ENCODE assay signal across 6 cellular contexts in the genomic region with DNA sequence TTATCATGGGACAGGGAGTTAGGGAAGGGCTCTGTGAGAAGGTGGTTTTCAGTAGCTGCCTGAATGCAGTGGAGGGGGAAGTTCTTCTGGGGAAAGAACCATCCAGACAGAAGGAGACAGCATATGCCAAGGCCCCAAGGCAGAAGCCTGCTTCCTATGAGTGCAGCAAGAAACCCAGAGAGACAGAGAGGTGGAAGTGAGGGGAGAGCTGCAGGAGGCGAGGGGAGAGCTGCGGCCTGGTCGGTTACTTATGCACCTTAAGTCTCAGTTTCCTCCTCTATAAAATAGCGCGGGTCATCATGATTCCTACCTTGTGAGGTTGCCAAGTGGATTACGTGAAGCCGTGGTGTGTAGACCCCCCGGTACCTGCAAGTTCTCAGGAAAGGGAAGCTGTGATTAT. TPM values are rescaled to one million over a fixed set of nuclear protein-coding genes. Genes with fewer than 3 reads are reported as not detected.
DNase-seq lines count a peak whose midpoint lies in the region; ATAC-seq, FAIRE-seq and TF ChIP-seq lines count a peak whose summit lies in the region.
"Not testable (repeated sequence)": the region's sequence is repeated elsewhere in the genome, so short reads cannot be mapped to it uniquely, and the experiment has no call there.

No MANE protein-coding gene starts in this region.

- not testable (repeated sequence) for H3K27me3 Mint-ChIP-seq in natural killer cell treated with Interleukin-12 subunit alpha and Interleukin-12 subunit beta and Interleukin-15 and Interleukin-18, amount 100 ng/mL, for 72 hours

- H3K79me2 ChIP-seq in HCT116 (ENCODE audit: insufficient read depth, low read length); GM12878 (ENCODE audit: control insufficient read depth, insufficient read depth, low read length): not testable (repeated sequence)

- H3K4me2 ChIP-seq in HCT116 (ENCODE audit: low read length); GM12878 (ENCODE audit: control insufficient read depth, insufficient read depth): not testable (repeated sequence)

- in situ Hi-C loops in Panc1 (cut with HindIII; ENCODE audit: low pct_unique_long_range_greater_than_20kb, low sequenced_read_pairs); GM12878 (cut with MboI): not testable (repeated sequence)

- H3K27ac ChIP-seq in HCT116 (ENCODE audit: low read depth, low read length); Panc1 (ENCODE audit: low read length); GM12878 (ENCODE audit: control insufficient read depth, insufficient read depth); aorta (ENCODE audit: low read depth in 1 of 2, low read length in 2 of 2): not testable (repeated sequence)

- not testable (repeated sequence) for TF ChIP-seq RAD21 in HCT116 (IDR thresholded peaks at IDR 0.05; ENCODE audit: low read depth); GM12878 (IDR thresholded peaks at IDR 0.05; ENCODE audit: insufficient read depth, low read depth, low read length)

- H3K36me3 Mint-ChIP-seq in natural killer cell treated with Interleukin-12 subunit alpha and Interleukin-12 subunit beta and Interleukin-15 and Interleukin-18, amount 100 ng/mL, for 72 hours = not testable (repeated sequence)

- H3K4me3 ChIP-seq in HCT116 (replicated peaks in 1 of 2; ENCODE audit: low read depth in 1 of 2, low read length in 2 of 2); Panc1 (ENCODE audit: low read depth in 2 of 2, low read length in 2 of 2); GM12878; bronchial epithelial cell (ENCODE audit: low read depth, low read length); aorta (ENCODE audit: low read length in 2 of 2): not testable (repeated sequence)

- RAD21 ChIA-PET in HCT116 (lab: Charles Lee; ENCODE audit: low non-redundant PET in 1 of 2, low total read pairs in 2 of 2, uncharacterized antibody in 2 of 2, unreplicated experiment in 2 of 2); GM12878 (lab: Charles Lee; ENCODE audit: unreplicated experiment): not testable (repeated sequence)

- intact Hi-C loops in HCT116 (cut with micrococcal nuclease); Panc1 (cut with micrococcal nuclease; ENCODE audit: unreplicated experiment); GM12878 (cut with micrococcal nuclease; ENCODE audit: unreplicated experiment); aorta (cut with DNase I): not testable (repeated sequence)

- H3K9me3 ChIP-seq in HCT116 (ENCODE audit: control insufficient read depth in 1 of 2, insufficient read depth in 1 of 2, low read depth in 1 of 2, low read length in 2 of 2); Panc1 (ENCODE audit: control insufficient read depth, insufficient read depth, low read depth, low read length); GM12878 (replicated peaks; ENCODE audit: control insufficient read depth, insufficient read depth, low read length); aorta (ENCODE audit: control insufficient read depth, low read length): not testable (repeated sequence)

- TF ChIP-seq EP300 in GM12878 (IDR thresholded peaks at IDR 0.05; ENCODE audit: borderline replicate concordance in 1 of 2, control insufficient read depth in 1 of 2, low read depth in 2 of 2, low read length in 2 of 2) = not testable (repeated sequence)

- TF ChIP-seq POLR2A in HCT116 (IDR thresholded peaks at IDR 0.05; ENCODE audit: borderline replicate concordance, extremely low read depth, insufficient read depth, insufficient read length); GM12878 (IDR thresholded peaks at IDR 0.05; ENCODE audit: low read depth, low read length): not testable (repeated sequence)

- not testable (repeated sequence) for H3K36me3 ChIP-seq in HCT116 (ENCODE audit: control insufficient read depth in 1 of 2, insufficient read depth in 2 of 2, low read length in 2 of 2); Panc1 (ENCODE audit: control insufficient read depth, insufficient read depth, low read length); GM12878 (ENCODE audit: control insufficient read depth in 2 of 2, insufficient read depth in 2 of 2, low read length in 1 of 2); bronchial epithelial cell (ENCODE audit: control insufficient read depth, insufficient read depth, low read length); aorta (ENCODE audit: control insufficient read depth in 1 of 2, insufficient read depth in 2 of 2, low read length in 1 of 2)

- H3K9me3 Mint-ChIP-seq in natural killer cell treated with Interleukin-12 subunit alpha and Interleukin-12 subunit beta and Interleukin-15 and Interleukin-18, amount 100 ng/mL, for 72 hours = not testable (repeated sequence)

- not testable (repeated sequence) for H3K9ac ChIP-seq in HCT116 (ENCODE audit: low read length); GM12878 (ENCODE audit: control insufficient read depth, insufficient read depth, low read length)

- not testable (repeated sequence) for DNase-seq in HCT116 (ENCODE audit: low read depth, low spot score); Panc1 (ENCODE audit: low read depth, low spot score); GM12878 (ENCODE audit: low read depth, low spot score); bronchial epithelial cell (ENCODE audit: low read depth); natural killer cell treated with Interleukin-12 subunit alpha and Interleukin-12 subunit beta and Interleukin-15 and Interleukin-18, amount 100 ng/mL, for 72 hours (ENCODE audit: low spot score)
- peak in 1 of 2 donors; percentile 21 for DNase-seq in aorta

- H4K20me1 ChIP-seq in HCT116 (ENCODE audit: insufficient read depth); GM12878 (ENCODE audit: control insufficient read depth, insufficient read depth): not testable (repeated sequence)

- H3K27ac Mint-ChIP-seq in natural killer cell treated with Interleukin-12 subunit alpha and Interleukin-12 subunit beta and Interleukin-15 and Interleukin-18, amount 100 ng/mL, for 72 hours = not testable (repeated sequence)

- CTCF ChIA-PET in HCT116 (lab: Charles Lee); Panc1 (lab: Charles Lee); GM12878 (lab: Yijun Ruan, JAX): not testable (repeated sequence)

- not testable (repeated sequence) for TF ChIP-seq CTCF in HCT116 (IDR thresholded peaks at IDR 0.05 in 2 of 3, conservative IDR thresholded peaks at IDR 0.05 in 1 of 3; ENCODE audit: borderline replicate concordance in 1 of 3, insufficient read depth in 1 of 3, low read depth in 2 of 3, low read length in 2 of 3); Panc1 (IDR thresholded peaks at IDR 0.05); GM12878 (IDR thresholded peaks at IDR 0.05 in 2 of 3, conservative IDR thresholded peaks at IDR 0.05 in 1 of 3; ENCODE audit: control insufficient read depth in 2 of 3, extremely low read depth in 1 of 3, insufficient read depth in 1 of 3, low read depth in 3 of 3, low read length in 3 of 3); bronchial epithelial cell (IDR thresholded peaks at IDR 0.05; ENCODE audit: insufficient read depth, low read length, severe bottlenecking)

- ATAC-seq in HCT116 (peak; percentile 43), Panc1 (0 out of 2 replicates have a peak, but pooled peaks have one; percentile 44), aorta (ENCODE audit: low FRiP score) (peak; percentile 53)
- not testable (repeated sequence) for ATAC-seq in GM12878
- peak; percentile 24 to 56 for ATAC-seq in natural killer cell treated with Interleukin-12 subunit alpha and Interleukin-12 subunit beta and Interleukin-15 and Interleukin-18, amount 100 ng/mL, for 72 hours

- H3K4me1 Mint-ChIP-seq in natural killer cell treated with Interleukin-12 subunit alpha and Interleukin-12 subunit beta and Interleukin-15 and Interleukin-18, amount 100 ng/mL, for 72 hours (ENCODE audit: low read depth in 2 of 2) = not testable (repeated sequence)

- POLR2A ChIA-PET in HCT116 (lab: Charles Lee); Panc1 (lab: Charles Lee); GM12878 (lab: Charles Lee): not testable (repeated sequence)

- SMC1A ChIA-PET in GM12878 (lab: Charles Lee; ENCODE audit: uncharacterized antibody, unreplicated experiment) = not testable (repeated sequence)

- FAIRE-seq in GM12878 (lab: Jason Lieb, UNC) = peak; percentile 56
- FAIRE-seq in bronchial epithelial cell (lab: Jason Lieb, UNC) = peak; percentile 70

- BruUV-seq in HCT116 (replicated peaks; lab: Mats Ljungman, UMichigan); Panc1 (replicated peaks; lab: Mats Ljungman, UMichigan); GM12878 (replicated peaks; lab: Mats Ljungman, UMichigan): not testable (repeated sequence)

- not testable (repeated sequence) for H3K27me3 ChIP-seq in HCT116 (ENCODE audit: insufficient read depth, low read length); Panc1 (ENCODE audit: control insufficient read depth, insufficient read depth, low read length); GM12878 (replicated peaks in 1 of 2; ENCODE audit: control insufficient read depth in 2 of 2, insufficient read depth in 2 of 2, low read length in 1 of 2); bronchial epithelial cell (ENCODE audit: control insufficient read depth, insufficient read depth, low read length); aorta (ENCODE audit: control insufficient read depth in 1 of 2, insufficient read depth in 2 of 2, low read length in 1 of 2)

- not testable (repeated sequence) for H3K9me2 ChIP-seq in HCT116 (ENCODE audit: insufficient read depth)

- not testable (repeated sequence) for H2AFZ ChIP-seq in HCT116 (ENCODE audit: low read depth, low read length, poor library complexity, severe bottlenecking); GM12878 (ENCODE audit: control insufficient read depth, low read depth, low read length)

- not testable (repeated sequence) for H3K4me1 ChIP-seq in HCT116 (ENCODE audit: control insufficient read depth in 1 of 2, insufficient read depth in 2 of 2, low read length in 2 of 2); Panc1 (ENCODE audit: control insufficient read depth, insufficient read depth, low read length); GM12878 (ENCODE audit: control insufficient read depth, insufficient read depth, low read length); aorta (ENCODE audit: control insufficient read depth in 1 of 2, insufficient read depth in 2 of 2, low read length in 2 of 2)

- not testable (repeated sequence) for H3K4me3 Mint-ChIP-seq in natural killer cell treated with Interleukin-12 subunit alpha and Interleukin-12 subunit beta and Interleukin-15 and Interleukin-18, amount 100 ng/mL, for 72 hours

- 60% methylated on average over 7 of the region's 8 CpGs for WGBS in GM12878 (ENCODE audit: insufficient coverage, insufficient replicate concordance, low lambda C conversion rate, missing lambda C conversion rate)
- 84 to 93% methylated on average over 3 to 6 of the region's 8 CpGs for WGBS in aorta, 2 donors

RNA-seq across cellular contexts. Expression of gene RUFY1, which starts 47.9 kb away (rescaled TPM):
- total RNA-seq in HCT116 (2021; ENCODE audit: unreplicated experiment) (32.9 TPM), Panc1 (2021; ENCODE audit: unreplicated experiment) (66.3 TPM), GM12878 (2014; rRNA removed) (27.0 and 28.4 TPM in 2 replicates), GM12878 (2014; rRNA removed; fragmentation: Illumina TruSeq; extraction: Trizol) (22.7 and 26.3 TPM in 2 replicates), GM12878 (2021) (28.8 and 36.3 TPM in 2 replicates), bronchial epithelial cell (32.9 and 37.6 TPM in 2 replicates), aorta (10 to 100 TPM; 35.4 to 51.9 TPM)
- 21.0 and 24.7 TPM in 2 replicates for polyA plus RNA-seq in HCT116 (2012)
- polyA plus RNA-seq in Panc1 (2012; ENCODE audit: insufficient read length) = 51.6 TPM
- total RNA-seq in GM12878 (2013; cell fraction: nucleolus; rRNA removed) = 65.2 and 75.0 TPM in 2 replicates
- polyA plus RNA-seq in GM12878 (2011; ENCODE audit: low read depth) = 17.9 TPM
- polyA plus RNA-seq in GM12878 (2011; rRNA removed) (18.4 and 19.2 TPM in 2 replicates), GM12878 (2014; fragmentation: Illumina TruSeq; extraction: Trizol) (22.8 and 26.2 TPM in 2 replicates), GM12878 (2014; fragmentation: Nextera tagmentation; extraction: Ambion mirVana) (1 to 10 TPM; 5.7 to 8.1 TPM), GM12878 (2014; rRNA removed) (26.7 and 27.2 TPM in 2 replicates), GM12878 (2016; fragmentation: Nextera tagmentation; extraction: Ambion mirVana) (10 to 100 TPM; 23.6 to 25.4 TPM), aorta (10 to 100 TPM; 26.8 to 27.9 TPM)
- 10.3 and 13.1 TPM in 2 replicates for polyA plus RNA-seq in GM12878 (2011; cell fraction: cytosol; rRNA removed)
- 22.2 and 27.2 TPM in 2 replicates for polyA plus RNA-seq in GM12878 (2011; cell fraction: nucleus; rRNA removed)
- 22.2 and 23.8 TPM in 2 replicates for polyA plus RNA-seq in GM12878 (2012)
- polyA minus RNA-seq in GM12878 (2011; rRNA and poly(A)+ RNA removed) = 12.7 and 17.7 TPM in 2 replicates
- polyA minus RNA-seq in GM12878 (2011; cell fraction: cytosol; rRNA and poly(A)+ RNA removed) = 5.6 and 7.7 TPM in 2 replicates
- polyA minus RNA-seq in GM12878 (2011; cell fraction: nucleus; rRNA and poly(A)+ RNA removed) = 18.5 and 25.8 TPM in 2 replicates
- total RNA-seq in natural killer cell treated with Interleukin-12 subunit alpha and Interleukin-12 subunit beta and Interleukin-15 and Interleukin-18, amount 100 ng/mL, for 72 hours = 10 to 100 TPM; 29.2 to 41.0 TPM
